In genomic region chr2:176552456-176553135, GRCh38 we compare ENCODE assay signal across 14 cellular contexts.
DNase-seq lines count a peak whose midpoint lies in the region; ATAC-seq, FAIRE-seq and TF ChIP-seq lines count a peak whose summit lies in the region.
"Had no signal": no experiment of that assay in that cellular context is flagged by ENCODE, and none has a peak within 500 bp of the region (broad histone marks: within the 10 kb centered on the region; RNA-seq: fewer than 3 reads in every experiment).

No MANE protein-coding gene starts in this region.

- no peaks in the 10 kb centered on the region for H3K36me3 ChIP-seq in BJ (ENCODE audit: control insufficient read depth, insufficient read depth, low read length)
- H3K36me3 ChIP-seq: BLaER1 treated with 17β-estradiol and CSF1 and Interleukin-3, amounts not matched to agents 10 nM and 100 nM had no signal

- CTCF ChIA-PET in BJ (lab: Yijun Ruan, JAX): interaction anchor here (0.8 to 6.9 kb wide), 14 partner anchors 11 to 426 kb away, joined by 3 to 92 read pairs (median 4); no protein-coding TSS in a partner anchor

- TF ChIP-seq CTCF in BJ (IDR thresholded peaks at IDR 0.05; ENCODE audit: insufficient read depth, low read depth, low read length): no peak
- TF ChIP-seq CTCF in nephron progenitor cell (IDR thresholded peaks at IDR 0.05): no peak

- H3K27me3 ChIP-seq in BJ (ENCODE audit: control insufficient read depth, insufficient read depth, low read length): peaks cover 8% of the 10 kb centered on the region
- H3K27me3 ChIP-seq: BLaER1 treated with 17β-estradiol and CSF1 and Interleukin-3, amounts not matched to agents 10 nM and 100 nM had no signal

- peaks cover 10% of the 10 kb centered on the region for H3K27me3 Mint-ChIP-seq in nephron progenitor cell (ENCODE audit: low read depth, poor library complexity)

- no peak for ATAC-seq in GM19324 (IDR thresholded peaks at IDR 0.05; ENCODE audit: low FRiP score, unreplicated experiment)

- peak; percentile 75 for DNase-seq in BJ (ENCODE audit: low read depth)
- DNase-seq in NAMALWA (ENCODE audit: low spot score): peak; percentile 4
- DNase-seq in fibroblast of peridontal ligament (ENCODE audit: extremely low read depth): peak; percentile 72
- no peak for DNase-seq in nephron progenitor cell
- DNase-seq in frontal cortex (ENCODE audit: low spot score in 2 of 2): no peak
- DNase-seq in amygdala (lab: John Stamatoyannopoulos, UW): no peak
- DNase-seq in NCI-H226: no peak
- DNase-seq: effector CD4-positive, alpha-beta T cell; GDM1; NCI-H345; RPMI8226 had no signal

- H3K36me3 Mint-ChIP-seq in nephron progenitor cell (ENCODE audit: low read depth): no peaks in the 10 kb centered on the region
- H3K36me3 Mint-ChIP-seq: activated naive CD8-positive, alpha-beta T cell had no signal

- peaks cover 31% of the 10 kb centered on the region for H3K4me1 Mint-ChIP-seq in nephron progenitor cell

- no peak for FAIRE-seq in frontal cortex (lab: Jason Lieb, UNC)

- H3K4me3 Mint-ChIP-seq in nephron progenitor cell: peak overlapping the region; percentile 45

- no peak overlapping the region for H3K27ac Mint-ChIP-seq in nephron progenitor cell
- H3K27ac Mint-ChIP-seq: activated naive CD8-positive, alpha-beta T cell had no signal

- POLR2A ChIA-PET in BJ (lab: Charles Lee): no interaction called here

- no peaks in the 10 kb centered on the region for H3K9me3 Mint-ChIP-seq in nephron progenitor cell

- H3K4me3 ChIP-seq in BJ (ENCODE audit: low read depth, low read length): no peak overlapping the region

Comparison
In these comparisons a context has a peak if more than half of its experiments do, and no peak if none do; other contexts are left out.
1. DNase-seq: peak in BJ (single experiment), NAMALWA (single experiment) and fibroblast of peridontal ligament (single experiment); none in nephron progenitor cell (single experiment), frontal cortex (0 of 2), amygdala (0 of 56) and NCI-H226 (single experiment).